Comparison of ENCODE assay signal across 10 cellular contexts in genomic region chr14:52238682-52239081, GRCh38. TPM values are rescaled to one million over a fixed set of nuclear protein-coding genes. Genes with fewer than 3 reads are reported as not detected.
"Had no signal": no experiment of that assay in that cellular context is flagged by ENCODE, and none has a peak within 500 bp of the region (broad histone marks: within the 10 kb centered on the region; RNA-seq: fewer than 3 reads in every experiment).

No MANE protein-coding gene starts in this region.

- H3K9ac ChIP-seq: GM23248 had no signal

- H3K36me3 ChIP-seq: HAP-1 had no signal

- H3K4me3 ChIP-seq: GM23248, GM23338, HAP-1 had no signal

- H3K4me2 ChIP-seq: GM23338 had no signal

- DNase-seq: GM23248, GOT3, H7, H9, HCEC 1CT, HFFc6 had no signal

- H3K9me3 Mint-ChIP-seq: GM23338, H9, HFFc6 had no signal

- H3K27ac ChIP-seq: GM23248 had no signal

- H2AFZ ChIP-seq: GM23248, GM23338 had no signal

- H3K9me3 ChIP-seq: HAP-1 had no signal

- ATAC-seq: GM23338, HCT116 had no signal

- H3K4me3 Mint-ChIP-seq: GM23338, H9, HFFc6 had no signal

- H3K27ac Mint-ChIP-seq: GM23338, HFFc6 had no signal

RNA-seq across cellular contexts. Expression of gene PTGDR, which starts 28.8 kb away (rescaled TPM):
- total RNA-seq: GM23248, GM23338, H4, H7, H9, HFFc6 had no signal
